In genomic region chr3:49705390-49705960, GRCh38 we compare ENCODE assay signal across 8 cellular contexts. TPM values are rescaled to one million over a fixed set of nuclear protein-coding genes. Genes with fewer than 3 reads are reported as not detected.
"Had no signal": no experiment of that assay in that cellular context is flagged by ENCODE, and none has a peak within 500 bp of the region (broad histone marks: within the 10 kb centered on the region; RNA-seq: fewer than 3 reads in every experiment).

No MANE protein-coding gene starts in this region.

- FAIRE-seq: H1, H54, K562 had no signal

- H3K4me3 Mint-ChIP-seq: GM23338, H9 had no signal

- H2AFZ ChIP-seq: GM23338 had no signal

- H3K27ac Mint-ChIP-seq: GM23338, H9 had no signal

- H3K27ac ChIP-seq: HL-60 had no signal

- H3K9me3 Mint-ChIP-seq: GM23338, H9 had no signal

- DNase-seq: H9, HCEC 1CT, IMR-90 had no signal

- H3K4me3 ChIP-seq: GM23338, K562 had no signal

- H3K4me2 ChIP-seq: GM23338 had no signal

- ATAC-seq: GM23338, K562 had no signal

RNA-seq across cellular contexts. Expression of gene AMIGO3, which starts 14.0 kb away (rescaled TPM):
- total RNA-seq: IMR-90 had no signal
